Comparison of ENCODE assay signal across 12 cellular contexts in the genomic region with DNA sequence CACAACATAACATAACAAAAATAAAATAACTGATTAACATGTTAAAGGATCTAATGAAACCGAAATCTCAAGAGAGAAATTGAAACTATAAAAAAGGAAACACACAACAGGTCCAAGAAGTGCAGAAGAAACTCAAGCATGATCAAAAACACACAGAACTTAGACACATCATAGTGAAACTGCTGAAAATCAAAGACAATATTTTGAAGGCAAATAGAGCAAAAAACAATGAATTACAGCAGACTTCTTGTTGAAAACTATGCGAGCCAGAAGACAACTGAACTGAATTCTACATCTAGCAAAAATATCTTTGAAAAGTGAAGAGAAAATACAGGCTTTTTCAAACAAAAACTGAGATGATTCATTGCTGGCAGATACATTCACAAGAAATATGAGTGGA.
DNase-seq lines count a peak whose midpoint lies in the region; ATAC-seq and TF ChIP-seq lines count a peak whose summit lies in the region.
"Had no signal": no experiment of that assay in that cellular context is flagged by ENCODE, and none has a peak within 500 bp of the region (broad histone marks: within the 10 kb centered on the region; RNA-seq: fewer than 3 reads in every experiment).

No MANE protein-coding gene starts in this region.

- no peaks in the 10 kb centered on the region for H3K4me1 ChIP-seq in HAP-1

- H3K4me3 Mint-ChIP-seq in activated CD8-positive, alpha-beta T cell treated with anti-CD3 and anti-CD28 coated beads for 36 hours: no peak overlapping the region
- no peak overlapping the region for H3K4me3 Mint-ChIP-seq in activated CD8-positive, alpha-beta T cell treated with anti-CD3 and anti-CD28 coated beads, Interleukin-2, amount 10 ng/mL, durations not matched to agents 7 days and 5 days
- H3K4me3 Mint-ChIP-seq in naive B cell: no peak overlapping the region
- H3K4me3 Mint-ChIP-seq: natural killer cell had no signal

- peaks cover 61% of the 10 kb centered on the region for H3K36me3 Mint-ChIP-seq in activated CD8-positive, alpha-beta T cell treated with anti-CD3 and anti-CD28 coated beads for 36 hours (ENCODE audit: low read depth)
- H3K36me3 Mint-ChIP-seq in activated CD8-positive, alpha-beta T cell treated with anti-CD3 and anti-CD28 coated beads, Interleukin-2, amount 10 ng/mL, durations not matched to agents 7 days and 5 days (ENCODE audit: low read depth): peaks cover 71% of the 10 kb centered on the region
- H3K36me3 Mint-ChIP-seq in naive B cell: peaks cover 40 to 52% of the 10 kb centered on the region in 2 donors

- intact Hi-C loops in activated CD8-positive, alpha-beta T cell treated with anti-CD3 and anti-CD28 coated beads for 36 hours (cut with micrococcal nuclease): no loop called here

- no peak for DNase-seq in activated CD8-positive, alpha-beta T cell treated with anti-CD3 and anti-CD28 coated beads for 36 hours
- DNase-seq in activated CD8-positive, alpha-beta T cell treated with anti-CD3 and anti-CD28 coated beads, Interleukin-2, amount 10 ng/mL, durations not matched to agents 7 days and 5 days: no peak
- DNase-seq in SK-MEL-5 (ENCODE audit: low read depth, low spot score) (peak; percentile 14), naive B cell (peak; percentile 0), middle frontal gyrus (ENCODE audit: extremely low spot score, low spot score) (no peak), anterior cingulate cortex (lab: John Stamatoyannopoulos, UW) (no peak), HAP-1 (ENCODE audit: low spot score in 2 of 2) (no peak)
- DNase-seq: AML-193; effector CD8-positive, alpha-beta T cell; natural killer cell; stimulated activated CD4-positive, alpha-beta T cell treated with anti-CD3 and anti-CD28 coated beads, Interleukin-15, amount 100 ng/mL, for 24 hours had no signal

- H3K27ac Mint-ChIP-seq in activated CD8-positive, alpha-beta T cell treated with anti-CD3 and anti-CD28 coated beads for 36 hours: no peak overlapping the region
- H3K27ac Mint-ChIP-seq in activated CD8-positive, alpha-beta T cell treated with anti-CD3 and anti-CD28 coated beads, Interleukin-2, amount 10 ng/mL, durations not matched to agents 7 days and 5 days: no peak overlapping the region
- peak overlapping the region in 2 of 6 donors; percentile 88 for H3K27ac Mint-ChIP-seq in naive B cell
- H3K27ac Mint-ChIP-seq: natural killer cell had no signal

- ATAC-seq in activated CD8-positive, alpha-beta T cell treated with anti-CD3 and anti-CD28 coated beads for 36 hours: peak; percentile 51
- no peak for ATAC-seq in activated CD8-positive, alpha-beta T cell treated with anti-CD3 and anti-CD28 coated beads, Interleukin-2, amount 10 ng/mL, durations not matched to agents 7 days and 5 days
- ATAC-seq in GM21576 (IDR thresholded peaks at IDR 0.05; ENCODE audit: unreplicated experiment): peak; percentile 56
- peak in 1 of 2 donors; percentile 20 for ATAC-seq in naive B cell (ENCODE audit: low read depth in 2 of 2)
- ATAC-seq: natural killer cell had no signal

- CTCF ChIA-PET in activated CD8-positive, alpha-beta T cell treated with anti-CD3 and anti-CD28 coated beads for 36 hours (lab: Charles Lee): no interaction called here
- CTCF ChIA-PET in activated CD8-positive, alpha-beta T cell treated with anti-CD3 and anti-CD28 coated beads, Interleukin-2, amount 10 ng/mL, durations not matched to agents 7 days and 5 days (lab: Charles Lee): no interaction called here

- H3K4me1 Mint-ChIP-seq in activated CD8-positive, alpha-beta T cell treated with anti-CD3 and anti-CD28 coated beads for 36 hours (ENCODE audit: low read depth): peaks cover 15% of the 10 kb centered on the region
- H3K4me1 Mint-ChIP-seq in activated CD8-positive, alpha-beta T cell treated with anti-CD3 and anti-CD28 coated beads, Interleukin-2, amount 10 ng/mL, durations not matched to agents 7 days and 5 days (ENCODE audit: low read depth): peaks cover 3% of the 10 kb centered on the region
- H3K4me1 Mint-ChIP-seq in naive B cell: peaks cover 0 to 4% (median 3%) of the 10 kb centered on the region in 3 donors
- H3K4me1 Mint-ChIP-seq: natural killer cell had no signal

- POLR2A ChIA-PET in activated CD8-positive, alpha-beta T cell treated with anti-CD3 and anti-CD28 coated beads for 36 hours (lab: Charles Lee): no interaction called here
- POLR2A ChIA-PET in activated CD8-positive, alpha-beta T cell treated with anti-CD3 and anti-CD28 coated beads, Interleukin-2, amount 10 ng/mL, durations not matched to agents 7 days and 5 days (lab: Charles Lee): interaction anchor here (0.6 kb wide), 1 partner anchor 273 kb away, joined by 3 read pairs; no protein-coding TSS in a partner anchor

- no peaks in the 10 kb centered on the region for H3K27me3 ChIP-seq in HAP-1 (ENCODE audit: low read depth)

- in situ Hi-C loops in SK-MEL-5 (cut with HindIII; ENCODE audit: low pct_unique_long_range_greater_than_20kb, low sequenced_read_pairs): no loop called here
- in situ Hi-C loops in HAP-1 (cut with MboI; ENCODE audit: low sequenced_read_pairs): no loop called here

- H3K9me3 ChIP-seq in HAP-1: 0 out of 2 replicates have a peak, but pooled peaks cover 7% of the 10 kb centered on the region

- no peak overlapping the region for H3K4me3 ChIP-seq in HAP-1

- no peaks in the 10 kb centered on the region for H3K27me3 Mint-ChIP-seq in activated CD8-positive, alpha-beta T cell treated with anti-CD3 and anti-CD28 coated beads for 36 hours
- no peaks in the 10 kb centered on the region for H3K27me3 Mint-ChIP-seq in activated CD8-positive, alpha-beta T cell treated with anti-CD3 and anti-CD28 coated beads, Interleukin-2, amount 10 ng/mL, durations not matched to agents 7 days and 5 days (ENCODE audit: low read depth)
- no peaks in the 10 kb centered on the region for H3K27me3 Mint-ChIP-seq in naive B cell

- TF ChIP-seq CTCF in activated CD8-positive, alpha-beta T cell treated with anti-CD3 and anti-CD28 coated beads for 36 hours (IDR thresholded peaks at IDR 0.05): no peak

- H3K9me3 Mint-ChIP-seq in activated CD8-positive, alpha-beta T cell treated with anti-CD3 and anti-CD28 coated beads for 36 hours: peaks cover 27% of the 10 kb centered on the region
- peaks cover 34% of the 10 kb centered on the region for H3K9me3 Mint-ChIP-seq in activated CD8-positive, alpha-beta T cell treated with anti-CD3 and anti-CD28 coated beads, Interleukin-2, amount 10 ng/mL, durations not matched to agents 7 days and 5 days (ENCODE audit: insufficient read depth)
- H3K9me3 Mint-ChIP-seq in naive B cell: peaks cover 0 to 53% (median 19%) of the 10 kb centered on the region in 7 donors

- H3K36me3 ChIP-seq in HAP-1 (replicated peaks): no peaks in the 10 kb centered on the region

Comparison
In these comparisons a context has a peak if more than half of its experiments do, and no peak if none do; other contexts are left out.
1. DNase-seq: peak in SK-MEL-5 (single experiment) and naive B cell (single experiment); none in activated CD8-positive, alpha-beta T cell treated with anti-CD3 and anti-CD28 coated beads for 36 hours (single experiment), activated CD8-positive, alpha-beta T cell treated with anti-CD3 and anti-CD28 coated beads, Interleukin-2, amount 10 ng/mL, durations not matched to agents 7 days and 5 days (single experiment), middle frontal gyrus (single experiment), anterior cingulate cortex (0 of 58) and HAP-1 (0 of 2).